ENCODE assay signal across 1 cellular context in the genomic region with DNA sequence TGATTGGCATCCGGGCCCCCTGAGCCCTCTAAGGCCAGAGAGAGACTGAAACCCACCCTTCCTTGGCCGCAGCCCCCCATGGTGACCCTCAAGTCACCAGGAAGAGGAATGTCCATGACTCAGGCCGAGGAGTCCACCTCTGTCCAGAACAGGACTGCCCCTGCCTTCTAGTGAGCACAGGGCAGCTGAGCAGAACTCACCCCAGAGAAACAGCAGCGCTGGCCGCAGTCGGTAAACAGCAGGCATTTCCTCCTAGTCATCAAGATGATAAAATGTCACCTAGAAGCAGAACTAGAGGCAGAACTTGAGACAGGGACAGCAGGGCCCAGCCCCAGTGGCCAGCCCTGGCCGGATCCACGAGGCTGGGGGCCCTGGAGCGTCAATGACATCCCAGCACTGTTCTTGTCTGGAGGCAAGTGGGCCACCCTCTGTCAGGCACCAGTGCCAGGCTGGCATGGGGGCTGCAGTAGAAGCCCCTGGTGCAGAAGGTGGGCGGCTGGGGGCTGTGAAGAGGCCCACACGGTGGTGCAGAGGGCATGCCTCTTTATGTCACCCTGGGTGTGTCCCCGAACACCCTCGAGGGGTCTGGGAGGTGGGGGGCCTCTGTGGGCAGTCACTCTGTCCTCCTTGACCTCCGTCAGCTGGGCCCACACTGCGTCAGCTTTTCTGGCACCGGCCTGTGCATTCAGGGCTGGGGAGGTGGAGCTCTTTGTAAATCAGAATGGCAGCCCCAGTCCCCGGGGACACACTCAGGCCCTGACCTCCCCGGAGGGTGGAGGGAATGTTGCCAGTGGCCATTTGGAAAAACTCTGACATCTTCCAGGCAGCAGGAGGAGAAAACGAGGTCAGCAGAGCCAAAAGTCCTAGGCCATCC.
TF ChIP-seq lines count a peak whose summit lies in the region.

No MANE protein-coding gene starts in this region.

TF ChIP-seq in HEK293, 187 proteins besides CTCF, POLR2A, EP300 and RAD21 (continued from another document):
- no peak for TF ChIP-seq PRDM2 (tag by site-specific recombination; IDR thresholded peaks at IDR 0.05; ENCODE audit: borderline replicate concordance)
- TF ChIP-seq HOXD13 (CRISPR knock-in tag; IDR thresholded peaks at IDR 0.05; ENCODE audit: borderline replicate concordance), result no peak
- TF ChIP-seq ZNF248 (tag by site-specific recombination; IDR thresholded peaks at IDR 0.05), result no peak
- TF ChIP-seq ZNF488 (tag by site-specific recombination; IDR thresholded peaks at IDR 0.05), result no peak
- TF ChIP-seq ZNF239 (tag by site-specific recombination; IDR thresholded peaks at IDR 0.05), result no peak
- TF ChIP-seq ZNF529 (tag by site-specific recombination; IDR thresholded peaks at IDR 0.05; ENCODE audit: insufficient replicate concordance), result no peak
- no peak for TF ChIP-seq ZSCAN30 (tag by site-specific recombination; IDR thresholded peaks at IDR 0.05)
- no peak for TF ChIP-seq YY1 (tag by site-specific recombination; IDR thresholded peaks at IDR 0.05)
- no peak for TF ChIP-seq ZNF677 (tag by site-specific recombination; IDR thresholded peaks at IDR 0.05)
- TF ChIP-seq GLIS1 (tag by site-specific recombination; IDR thresholded peaks at IDR 0.05), result peak; percentile 14; the same call in 1 of the 2 replicates
- no peak for TF ChIP-seq TSHZ1 (tag by site-specific recombination; IDR thresholded peaks at IDR 0.05; ENCODE audit: borderline replicate concordance)
